In the genomic region with DNA sequence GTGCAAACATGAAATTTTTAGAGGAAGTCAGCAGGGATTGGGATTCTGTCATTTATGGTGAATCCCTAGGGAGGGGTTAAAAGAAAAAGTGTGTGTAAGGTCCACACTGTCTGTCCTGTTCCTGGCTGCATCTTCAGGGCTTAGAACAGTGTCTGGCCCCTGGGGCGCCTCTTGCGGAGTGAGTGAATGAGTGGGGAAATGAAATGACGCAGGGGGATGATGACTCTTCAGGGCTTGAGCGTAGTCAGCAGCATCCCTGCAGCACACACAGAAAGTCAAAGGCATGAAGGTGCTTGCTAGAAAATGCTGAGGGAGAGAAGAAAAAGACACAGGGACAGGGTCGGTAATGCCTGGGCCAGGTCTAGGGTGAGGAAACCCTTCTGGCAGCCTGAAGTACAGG, we compare ENCODE assay signal across 23 cellular contexts. TPM values are rescaled to one million over a fixed set of nuclear protein-coding genes. Genes with fewer than 3 reads are reported as not detected.
"Had no signal": no experiment of that assay in that cellular context is flagged by ENCODE, and none has a peak within 500 bp of the region (broad histone marks: within the 10 kb centered on the region; RNA-seq: fewer than 3 reads in every experiment).

No MANE protein-coding gene starts in this region.

- H3K4me3 ChIP-seq: pancreas, sigmoid colon, thyroid gland had no signal

- ATAC-seq: activated CD8-positive, alpha-beta T cell treated with anti-CD3 and anti-CD28 coated beads for 36 hours; activated naive CD8-positive, alpha-beta T cell treated with anti-CD3 and anti-CD28 coated beads, Interleukin-2, amount 50 U/mL, for 24 hours; naive thymus-derived CD8-positive, alpha-beta T cell; pancreas had no signal

- H3K9me3 ChIP-seq: neutrophil, pancreas, sigmoid colon, thyroid gland had no signal

- H3K27me3 ChIP-seq: brain microvascular endothelial cell, pancreas, sigmoid colon, thyroid gland had no signal

- H3K4me1 ChIP-seq: pancreas, sigmoid colon had no signal

- H3K27ac ChIP-seq: brain microvascular endothelial cell, neutrophil, pancreas, sigmoid colon, thyroid gland had no signal

- FAIRE-seq: endothelial cell of umbilical vein, islet of Langerhans, pancreas had no signal

- DNase-seq: activated CD4-positive, alpha-beta T cell treated with anti-CD3 and anti-CD28 coated beads, Interleukin-2, amount 10 ng/mL, durations not matched to agents 24 days and 14 days; activated CD8-positive, alpha-beta T cell treated with anti-CD3 and anti-CD28 coated beads for 36 hours; activated naive CD4-positive, alpha-beta T cell treated with anti-CD3 and anti-CD28 coated beads for 36 hours; activated naive CD8-positive, alpha-beta T cell treated with anti-CD3 and anti-CD28 coated beads, Interleukin-2, amount 50 U/mL, for 24 hours; activated T-cell treated with anti-CD3 and anti-CD28 coated beads, Interleukin-2, amount 50 U/mL, for 24 hours; aorta; brain microvascular endothelial cell; cerebellar nuclear complex; effector CD8-positive, alpha-beta T cell; foreskin fibroblast; glutamatergic neuron; hippocampal formation; left cardiac atrium; naive thymus-derived CD8-positive, alpha-beta T cell; pancreas; sigmoid colon; stimulated activated CD4-positive, alpha-beta T cell treated with anti-CD3 and anti-CD28 coated beads, Interleukin-12 subunit alpha, Interleukin-12 subunit beta, amount 100 ng/mL, for 4 hours; stimulated activated CD4-positive, alpha-beta T cell treated with anti-CD3 and anti-CD28 coated beads, Interleukin-1b, Interleukin-23, amount 100 ng/mL, for 48 hours; stimulated activated naive CD4-positive, alpha-beta T cell treated with Interleukin-2 at 50 U/mL for 16 hours had no signal

RNA-seq across cellular contexts. Expression of a gene that starts 57.8 kb away (rescaled TPM):
- total RNA-seq: activated CD8-positive, alpha-beta T cell treated with anti-CD3 and anti-CD28 coated beads for 36 hours; activated naive CD4-positive, alpha-beta T cell treated with anti-CD3 and anti-CD28 coated beads for 36 hours; endothelial cell of umbilical vein; naive thymus-derived CD8-positive, alpha-beta T cell had no signal
- polyA plus RNA-seq: naive thymus-derived CD8-positive, alpha-beta T cell had no signal
